Comparison of ENCODE assay signal across 8 cellular contexts in the genomic region with DNA sequence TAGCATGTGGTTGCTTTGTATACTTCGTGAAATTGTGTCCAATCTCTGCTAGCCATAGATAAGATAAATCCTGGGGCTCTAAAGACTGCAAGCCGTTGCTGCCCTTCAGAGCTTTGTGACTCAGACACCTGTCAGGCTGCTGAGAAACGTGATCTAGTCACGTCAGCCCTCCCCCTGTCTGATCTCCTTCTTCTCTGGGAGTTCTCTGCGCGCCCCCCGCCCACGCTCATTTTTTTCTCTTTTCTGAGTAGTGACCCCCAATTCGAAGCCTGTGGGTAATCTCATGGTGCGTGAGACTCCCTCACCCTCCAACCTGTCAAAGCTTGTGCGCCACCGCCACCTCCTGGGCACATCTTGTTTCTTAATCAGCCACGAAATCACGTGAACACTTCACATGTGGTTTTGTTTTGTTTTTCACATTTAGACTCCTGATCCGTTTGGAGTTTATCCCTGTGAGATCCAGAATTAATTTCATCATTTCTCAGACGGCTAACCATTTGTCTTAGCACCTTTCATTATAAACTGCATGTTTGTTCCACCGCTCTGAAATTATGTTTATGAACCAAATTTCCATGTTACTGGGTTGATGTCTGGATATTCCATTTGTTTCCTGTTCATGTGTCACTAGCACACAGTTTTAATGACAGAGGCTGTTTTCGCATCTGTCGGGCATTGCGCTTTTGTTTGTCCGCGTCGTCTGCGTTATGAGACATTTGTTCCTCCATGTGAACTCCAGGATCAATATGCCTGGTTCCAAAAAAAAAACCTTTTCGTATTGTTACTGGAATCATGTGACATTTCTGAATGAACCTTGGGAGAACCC. TPM values are rescaled to one million over a fixed set of nuclear protein-coding genes. Genes with fewer than 3 reads are reported as not detected.
DNase-seq lines count a peak whose midpoint lies in the region; ATAC-seq and TF ChIP-seq lines count a peak whose summit lies in the region.

No MANE protein-coding gene starts in this region.

- peaks cover 8% of the 10 kb centered on the region for H3K36me3 Mint-ChIP-seq in endothelial cell (ENCODE audit: low read depth, unreplicated experiment)

- no peaks in the 10 kb centered on the region for H3K4me1 ChIP-seq in mesodermal cell (ENCODE audit: control insufficient read depth, insufficient read depth, low read length, poor library complexity, severe bottlenecking)

- H3K4me3 Mint-ChIP-seq in endothelial cell (ENCODE audit: unreplicated experiment): peak overlapping the region; percentile 96

- H3K4me3 ChIP-seq in mesodermal cell (ENCODE audit: extremely low read depth, insufficient read depth, low read length, poor library complexity, severe bottlenecking): peak overlapping the region; percentile 78

- H3K36me3 ChIP-seq in mesodermal cell (ENCODE audit: control insufficient read depth, insufficient read depth, low read length): peaks cover 25% of the 10 kb centered on the region

- peaks cover 26% of the 10 kb centered on the region for H3K4me1 Mint-ChIP-seq in endothelial cell (ENCODE audit: unreplicated experiment)

- peak; percentile 69 for DNase-seq in COR-L47 (lab: John Stamatoyannopoulos, UW)
- peak; percentile 53 for DNase-seq in NOMO-1 treated with dmso at 0.1 percent for 144 hours (lab: John Stamatoyannopoulos, UW; ENCODE audit: unreplicated experiment)
- DNase-seq in activated CD8-positive, alpha-beta memory T cell treated with anti-CD3 and anti-CD28 coated beads, Interleukin-2, amount 50 U/mL, for 4 hours: peak; percentile 88
- peak; percentile 74 for DNase-seq in endothelial cell (ENCODE audit: low spot score)
- DNase-seq in stimulated activated CD8-positive, alpha-beta memory T cell treated with anti-CD3 and anti-CD28 coated beads, Interleukin-12 subunit alpha, Interleukin-12 subunit beta, amount 100 ng/mL, for 24 hours (ENCODE audit: extremely low read depth): peak; percentile 53

- ATAC-seq in HG02885 (IDR thresholded peaks at IDR 0.05; ENCODE audit: poor library complexity, unreplicated experiment) (peak; percentile 46), GM19455 (IDR thresholded peaks at IDR 0.05; ENCODE audit: unreplicated experiment) (no peak)

- peak; percentile 34 for TF ChIP-seq CTCF in endothelial cell (IDR thresholded peaks at IDR 0.05; ENCODE audit: unreplicated experiment)

- peak overlapping the region; percentile 94 for H3K27ac Mint-ChIP-seq in endothelial cell (ENCODE audit: unreplicated experiment)

- no peaks in the 10 kb centered on the region for H3K9me3 Mint-ChIP-seq in endothelial cell (ENCODE audit: unreplicated experiment)

- H3K27ac ChIP-seq in mesodermal cell (ENCODE audit: low read depth, low read length, severe bottlenecking): peak overlapping the region; percentile 63

- WGBS in mesodermal cell (ENCODE audit: insufficient coverage in 2 of 2), 2 experiments: 12 to 15% methylated on average over 19 to 20 of the region's 25 CpGs

- no peaks in the 10 kb centered on the region for H3K9me3 ChIP-seq in mesodermal cell (ENCODE audit: control insufficient read depth, low read length)

- H3K27me3 Mint-ChIP-seq in endothelial cell (ENCODE audit: unreplicated experiment): peaks cover 4% of the 10 kb centered on the region

RNA-seq across cellular contexts. Expression of a gene that starts 1.0 kb away (rescaled TPM):
- total RNA-seq in endothelial cell (ENCODE audit: unreplicated experiment): 35.5 TPM
- 15.9 TPM for polyA plus RNA-seq in mesodermal cell (2013, experiment 1 of 2)
- polyA plus RNA-seq in mesodermal cell (2013, experiment 2 of 2): 15.9 TPM

RNA-seq across cellular contexts. Expression of a gene that starts 16.2 kb away (rescaled TPM):
- 0.54 TPM for total RNA-seq in endothelial cell (ENCODE audit: unreplicated experiment)
- 1.2 TPM for polyA plus RNA-seq in mesodermal cell (2013, experiment 1 of 2)
- 1.4 TPM for polyA plus RNA-seq in mesodermal cell (2013, experiment 2 of 2)

RNA-seq across cellular contexts. Expression of a gene that starts 45.0 kb away (rescaled TPM):
- total RNA-seq in endothelial cell (ENCODE audit: unreplicated experiment): not detected
- 0.11 TPM for polyA plus RNA-seq in mesodermal cell (2013, experiment 1 of 2)
- 0.15 TPM for polyA plus RNA-seq in mesodermal cell (2013, experiment 2 of 2)
